Comparison of ENCODE assay signal across 1 cellular context in the genomic region with DNA sequence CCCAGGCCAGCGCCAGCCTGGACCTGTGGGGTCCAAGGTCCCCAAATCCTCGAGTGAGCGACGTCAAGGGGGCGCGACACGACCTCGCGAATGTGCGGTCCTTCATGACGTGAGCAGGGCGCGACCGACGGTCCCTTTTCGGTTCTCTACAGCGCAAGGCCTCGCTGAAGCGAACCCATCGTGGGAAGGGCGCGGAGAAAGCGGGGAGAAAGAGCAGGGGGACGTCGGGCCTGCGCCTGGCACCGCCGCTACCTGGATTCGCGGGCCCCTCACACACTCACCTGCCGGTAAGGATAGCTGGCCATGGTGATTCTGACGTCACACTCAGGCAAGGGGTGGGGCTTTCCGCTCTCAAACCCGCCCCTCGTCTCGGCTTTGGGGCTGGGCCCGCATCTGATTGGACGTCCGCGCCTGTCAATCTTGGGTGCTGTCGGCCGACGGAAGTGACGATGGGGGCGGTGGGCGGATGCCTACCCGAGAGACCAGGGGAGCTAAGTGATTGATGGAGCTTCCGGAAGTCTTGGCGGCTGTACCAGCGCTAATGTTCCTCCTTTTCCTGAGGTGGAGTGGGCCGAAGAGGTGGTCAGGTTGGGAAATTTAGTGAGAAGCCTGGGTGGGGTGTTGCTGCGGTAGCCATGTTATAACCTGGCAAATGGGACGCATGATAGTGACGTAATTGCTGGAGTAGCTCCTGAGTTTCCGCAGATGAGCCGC.
TF ChIP-seq lines count a peak whose summit lies in the region.

A gene with protein sequence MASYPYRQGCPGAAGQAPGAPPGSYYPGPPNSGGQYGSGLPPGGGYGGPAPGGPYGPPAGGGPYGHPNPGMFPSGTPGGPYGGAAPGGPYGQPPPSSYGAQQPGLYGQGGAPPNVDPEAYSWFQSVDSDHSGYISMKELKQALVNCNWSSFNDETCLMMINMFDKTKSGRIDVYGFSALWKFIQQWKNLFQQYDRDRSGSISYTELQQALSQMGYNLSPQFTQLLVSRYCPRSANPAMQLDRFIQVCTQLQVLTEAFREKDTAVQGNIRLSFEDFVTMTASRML (minus strand): TSS at position 317 of the 714 bp plus-strand sequence. CDS start 12 bp downstream, at position 305.

TF ChIP-seq in HEK293, 187 proteins besides CTCF, POLR2A, EP300 and RAD21 (continued from another document and continues in another):
- TF ChIP-seq, protein P1, sequence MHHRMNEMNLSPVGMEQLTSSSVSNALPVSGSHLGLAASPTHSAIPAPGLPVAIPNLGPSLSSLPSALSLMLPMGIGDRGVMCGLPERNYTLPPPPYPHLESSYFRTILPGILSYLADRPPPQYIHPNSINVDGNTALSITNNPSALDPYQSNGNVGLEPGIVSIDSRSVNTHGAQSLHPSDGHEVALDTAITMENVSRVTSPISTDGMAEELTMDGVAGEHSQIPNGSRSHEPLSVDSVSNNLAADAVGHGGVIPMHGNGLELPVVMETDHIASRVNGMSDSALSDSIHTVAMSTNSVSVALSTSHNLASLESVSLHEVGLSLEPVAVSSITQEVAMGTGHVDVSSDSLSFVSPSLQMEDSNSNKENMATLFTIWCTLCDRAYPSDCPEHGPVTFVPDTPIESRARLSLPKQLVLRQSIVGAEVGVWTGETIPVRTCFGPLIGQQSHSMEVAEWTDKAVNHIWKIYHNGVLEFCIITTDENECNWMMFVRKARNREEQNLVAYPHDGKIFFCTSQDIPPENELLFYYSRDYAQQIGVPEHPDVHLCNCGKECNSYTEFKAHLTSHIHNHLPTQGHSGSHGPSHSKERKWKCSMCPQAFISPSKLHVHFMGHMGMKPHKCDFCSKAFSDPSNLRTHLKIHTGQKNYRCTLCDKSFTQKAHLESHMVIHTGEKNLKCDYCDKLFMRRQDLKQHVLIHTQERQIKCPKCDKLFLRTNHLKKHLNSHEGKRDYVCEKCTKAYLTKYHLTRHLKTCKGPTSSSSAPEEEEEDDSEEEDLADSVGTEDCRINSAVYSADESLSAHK (tag by site-specific recombination; IDR thresholded peaks at IDR 0.05) = 0 out of 2 replicates have a peak, but pooled peaks have one; percentile 14
- peak; percentile 24; the same call in 1 of the 2 replicates for TF ChIP-seq GLIS1 (tag by site-specific recombination; IDR thresholded peaks at IDR 0.05)
- TF ChIP-seq ZNF843 (tag by site-specific recombination; IDR thresholded peaks at IDR 0.05) = peak; percentile 43
- TF ChIP-seq ZNF426 (tag by site-specific recombination; IDR thresholded peaks at IDR 0.05) = no peak
- TF ChIP-seq GFI1B (tag by site-specific recombination; IDR thresholded peaks at IDR 0.05) = no peak
- peak; percentile 95 for TF ChIP-seq ZNF677 (tag by site-specific recombination; IDR thresholded peaks at IDR 0.05)
- TF ChIP-seq ZNF654 (tag by site-specific recombination; IDR thresholded peaks at IDR 0.05; ENCODE audit: low read depth) = no peak
- TF ChIP-seq, protein P2, sequence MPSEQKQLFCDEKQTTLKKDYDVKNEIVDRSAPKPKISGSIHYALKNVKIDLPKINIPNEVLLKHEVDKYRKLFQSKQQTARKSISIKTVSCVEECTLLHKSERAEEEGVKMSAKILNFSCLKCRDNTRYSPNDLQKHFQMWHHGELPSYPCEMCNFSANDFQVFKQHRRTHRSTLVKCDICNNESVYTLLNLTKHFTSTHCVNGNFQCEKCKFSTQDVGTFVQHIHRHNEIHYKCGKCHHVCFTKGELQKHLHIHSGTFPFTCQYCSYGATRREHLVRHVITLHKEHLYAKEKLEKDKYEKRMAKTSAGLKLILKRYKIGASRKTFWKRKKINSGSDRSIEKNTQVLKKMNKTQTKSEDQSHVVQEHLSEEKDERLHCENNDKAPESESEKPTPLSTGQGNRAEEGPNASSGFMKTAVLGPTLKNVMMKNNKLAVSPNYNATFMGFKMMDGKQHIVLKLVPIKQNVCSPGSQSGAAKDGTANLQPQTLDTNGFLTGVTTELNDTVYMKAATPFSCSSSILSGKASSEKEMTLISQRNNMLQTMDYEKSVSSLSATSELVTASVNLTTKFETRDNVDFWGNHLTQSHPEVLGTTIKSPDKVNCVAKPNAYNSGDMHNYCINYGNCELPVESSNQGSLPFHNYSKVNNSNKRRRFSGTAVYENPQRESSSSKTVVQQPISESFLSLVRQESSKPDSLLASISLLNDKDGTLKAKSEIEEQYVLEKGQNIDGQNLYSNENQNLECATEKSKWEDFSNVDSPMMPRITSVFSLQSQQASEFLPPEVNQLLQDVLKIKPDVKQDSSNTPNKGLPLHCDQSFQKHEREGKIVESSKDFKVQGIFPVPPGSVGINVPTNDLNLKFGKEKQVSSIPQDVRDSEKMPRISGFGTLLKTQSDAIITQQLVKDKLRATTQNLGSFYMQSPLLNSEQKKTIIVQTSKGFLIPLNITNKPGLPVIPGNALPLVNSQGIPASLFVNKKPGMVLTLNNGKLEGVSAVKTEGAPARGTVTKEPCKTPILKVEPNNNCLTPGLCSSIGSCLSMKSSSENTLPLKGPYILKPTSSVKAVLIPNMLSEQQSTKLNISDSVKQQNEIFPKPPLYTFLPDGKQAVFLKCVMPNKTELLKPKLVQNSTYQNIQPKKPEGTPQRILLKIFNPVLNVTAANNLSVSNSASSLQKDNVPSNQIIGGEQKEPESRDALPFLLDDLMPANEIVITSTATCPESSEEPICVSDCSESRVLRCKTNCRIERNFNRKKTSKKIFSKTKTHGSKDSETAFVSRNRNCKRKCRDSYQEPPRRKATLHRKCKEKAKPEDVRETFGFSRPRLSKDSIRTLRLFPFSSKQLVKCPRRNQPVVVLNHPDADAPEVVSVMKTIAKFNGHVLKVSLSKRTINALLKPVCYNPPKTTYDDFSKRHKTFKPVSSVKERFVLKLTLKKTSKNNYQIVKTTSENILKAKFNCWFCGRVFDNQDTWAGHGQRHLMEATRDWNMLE (tag by site-specific recombination; conservative IDR thresholded peaks at IDR 0.05; ENCODE audit: low read depth) = peak; percentile 84
- no peak for TF ChIP-seq ZNF174 (tag by site-specific recombination; IDR thresholded peaks at IDR 0.05)
- no peak for TF ChIP-seq ZNF274 (IDR thresholded peaks at IDR 0.05; ENCODE audit: low read length)
- TF ChIP-seq ZNF274 (tag by site-specific recombination; IDR thresholded peaks at IDR 0.05; ENCODE audit: borderline replicate concordance) = no peak
- peak; percentile 61; the same call in 1 of the 2 replicates for TF ChIP-seq OSR2 (tag by site-specific recombination; IDR thresholded peaks at IDR 0.05)
- TF ChIP-seq ZNF791 (tag by site-specific recombination; IDR thresholded peaks at IDR 0.05) = no peak
- TF ChIP-seq, protein P3, sequence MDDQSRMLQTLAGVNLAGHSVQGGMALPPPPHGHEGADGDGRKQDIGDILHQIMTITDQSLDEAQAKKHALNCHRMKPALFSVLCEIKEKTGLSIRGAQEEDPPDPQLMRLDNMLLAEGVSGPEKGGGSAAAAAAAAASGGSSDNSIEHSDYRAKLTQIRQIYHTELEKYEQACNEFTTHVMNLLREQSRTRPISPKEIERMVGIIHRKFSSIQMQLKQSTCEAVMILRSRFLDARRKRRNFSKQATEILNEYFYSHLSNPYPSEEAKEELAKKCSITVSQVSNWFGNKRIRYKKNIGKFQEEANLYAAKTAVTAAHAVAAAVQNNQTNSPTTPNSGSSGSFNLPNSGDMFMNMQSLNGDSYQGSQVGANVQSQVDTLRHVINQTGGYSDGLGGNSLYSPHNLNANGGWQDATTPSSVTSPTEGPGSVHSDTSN (CRISPR knock-in tag; IDR thresholded peaks at IDR 0.05) = peak; percentile 97; the same call in 1 of the 2 replicates
- TF ChIP-seq ZNF558 (tag by site-specific recombination; IDR thresholded peaks at IDR 0.05) = peak; percentile 56; the same call in 1 of the 2 replicates
- TF ChIP-seq ZNF341 (tag by site-specific recombination; IDR thresholded peaks at IDR 0.05; ENCODE audit: low read depth) = peak; percentile 99
- TF ChIP-seq ZEB2 (tag by site-specific recombination; IDR thresholded peaks at IDR 0.05) = peak; percentile 94
- TF ChIP-seq, protein P4, sequence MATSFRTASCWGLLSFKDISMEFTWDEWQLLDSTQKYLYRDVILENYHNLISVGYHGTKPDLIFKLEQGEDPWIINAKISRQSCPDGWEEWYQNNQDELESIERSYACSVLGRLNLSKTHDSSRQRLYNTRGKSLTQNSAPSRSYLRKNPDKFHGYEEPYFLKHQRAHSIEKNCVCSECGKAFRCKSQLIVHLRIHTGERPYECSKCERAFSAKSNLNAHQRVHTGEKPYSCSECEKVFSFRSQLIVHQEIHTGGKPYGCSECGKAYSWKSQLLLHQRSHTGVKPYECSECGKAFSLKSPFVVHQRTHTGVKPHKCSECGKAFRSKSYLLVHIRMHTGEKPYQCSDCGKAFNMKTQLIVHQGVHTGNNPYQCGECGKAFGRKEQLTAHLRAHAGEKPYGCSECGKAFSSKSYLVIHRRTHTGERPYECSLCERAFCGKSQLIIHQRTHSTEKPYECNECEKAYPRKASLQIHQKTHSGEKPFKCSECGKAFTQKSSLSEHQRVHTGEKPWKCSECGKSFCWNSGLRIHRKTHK (tag by site-specific recombination; IDR thresholded peaks at IDR 0.05) = no peak
- 0 out of 2 replicates have a peak, but pooled peaks have one; percentile 51 for TF ChIP-seq TRIM28 (IDR thresholded peaks at IDR 0.05; ENCODE audit: borderline replicate concordance, low read length)
- peak; percentile 95; the same call in 1 of the 2 replicates for TF ChIP-seq KLF7 (tag by site-specific recombination; IDR thresholded peaks at IDR 0.05; ENCODE audit: borderline replicate concordance)
- TF ChIP-seq, protein P5, sequence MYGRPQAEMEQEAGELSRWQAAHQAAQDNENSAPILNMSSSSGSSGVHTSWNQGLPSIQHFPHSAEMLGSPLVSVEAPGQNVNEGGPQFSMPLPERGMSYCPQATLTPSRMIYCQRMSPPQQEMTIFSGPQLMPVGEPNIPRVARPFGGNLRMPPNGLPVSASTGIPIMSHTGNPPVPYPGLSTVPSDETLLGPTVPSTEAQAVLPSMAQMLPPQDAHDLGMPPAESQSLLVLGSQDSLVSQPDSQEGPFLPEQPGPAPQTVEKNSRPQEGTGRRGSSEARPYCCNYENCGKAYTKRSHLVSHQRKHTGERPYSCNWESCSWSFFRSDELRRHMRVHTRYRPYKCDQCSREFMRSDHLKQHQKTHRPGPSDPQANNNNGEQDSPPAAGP (tag by site-specific recombination; IDR thresholded peaks at IDR 0.05) = peak; percentile 47; the same call in 1 of the 2 replicates
- peak; percentile 100 for TF ChIP-seq ZNF335 (tag by site-specific recombination; conservative IDR thresholded peaks at IDR 0.05)
- TF ChIP-seq RBAK (tag by site-specific recombination; IDR thresholded peaks at IDR 0.05) = no peak
- TF ChIP-seq ZNF560 (tag by site-specific recombination; IDR thresholded peaks at IDR 0.05; ENCODE audit: borderline replicate concordance) = no peak
- TF ChIP-seq, protein P6, sequence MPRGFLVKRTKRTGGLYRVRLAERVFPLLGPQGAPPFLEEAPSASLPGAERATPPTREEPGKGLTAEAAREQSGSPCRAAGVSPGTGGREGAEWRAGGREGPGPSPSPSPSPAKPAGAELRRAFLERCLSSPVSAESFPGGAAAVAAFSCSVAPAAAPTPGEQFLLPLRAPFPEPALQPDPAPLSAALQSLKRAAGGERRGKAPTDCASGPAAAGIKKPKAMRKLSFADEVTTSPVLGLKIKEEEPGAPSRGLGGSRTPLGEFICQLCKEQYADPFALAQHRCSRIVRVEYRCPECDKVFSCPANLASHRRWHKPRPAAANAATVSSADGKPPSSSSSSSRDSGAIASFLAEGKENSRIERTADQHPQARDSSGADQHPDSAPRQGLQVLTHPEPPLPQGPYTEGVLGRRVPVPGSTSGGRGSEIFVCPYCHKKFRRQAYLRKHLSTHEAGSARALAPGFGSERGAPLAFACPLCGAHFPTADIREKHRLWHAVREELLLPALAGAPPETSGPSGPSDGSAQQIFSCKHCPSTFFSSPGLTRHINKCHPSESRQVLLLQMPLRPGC (tag by site-specific recombination; IDR thresholded peaks at IDR 0.05) = peak; percentile 66; the same call in 1 of the 2 replicates
- no peak for TF ChIP-seq ZNF416 (tag by site-specific recombination; IDR thresholded peaks at IDR 0.05)
- no peak for TF ChIP-seq SALL2 (tag by site-specific recombination; IDR thresholded peaks at IDR 0.05; ENCODE audit: borderline replicate concordance)
- TF ChIP-seq ZBTB48 (tag by site-specific recombination; IDR thresholded peaks at IDR 0.05) = peak; percentile 94
- TF ChIP-seq ZNF146 (tag by site-specific recombination; IDR thresholded peaks at IDR 0.05) = peak; percentile 15; the same call in 1 of the 2 replicates
- TF ChIP-seq KLF9 (tag by site-specific recombination; IDR thresholded peaks at IDR 0.05; ENCODE audit: low read depth) = peak; percentile 97
- TF ChIP-seq ZNF777 (tag by site-specific recombination; IDR thresholded peaks at IDR 0.05; ENCODE audit: borderline replicate concordance) = peak; percentile 41; the same call in 1 of the 2 replicates
- peak; percentile 99 for TF ChIP-seq KLF8 (tag by site-specific recombination; IDR thresholded peaks at IDR 0.05)
- TF ChIP-seq, protein P7, sequence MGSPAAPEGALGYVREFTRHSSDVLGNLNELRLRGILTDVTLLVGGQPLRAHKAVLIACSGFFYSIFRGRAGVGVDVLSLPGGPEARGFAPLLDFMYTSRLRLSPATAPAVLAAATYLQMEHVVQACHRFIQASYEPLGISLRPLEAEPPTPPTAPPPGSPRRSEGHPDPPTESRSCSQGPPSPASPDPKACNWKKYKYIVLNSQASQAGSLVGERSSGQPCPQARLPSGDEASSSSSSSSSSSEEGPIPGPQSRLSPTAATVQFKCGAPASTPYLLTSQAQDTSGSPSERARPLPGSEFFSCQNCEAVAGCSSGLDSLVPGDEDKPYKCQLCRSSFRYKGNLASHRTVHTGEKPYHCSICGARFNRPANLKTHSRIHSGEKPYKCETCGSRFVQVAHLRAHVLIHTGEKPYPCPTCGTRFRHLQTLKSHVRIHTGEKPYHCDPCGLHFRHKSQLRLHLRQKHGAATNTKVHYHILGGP (tag by site-specific recombination; IDR thresholded peaks at IDR 0.05) = peak; percentile 86
- TF ChIP-seq ZNF239 (tag by site-specific recombination; IDR thresholded peaks at IDR 0.05) = no peak
- TF ChIP-seq OVOL3 (tag by site-specific recombination; IDR thresholded peaks at IDR 0.05) = peak; percentile 89; the same call in 1 of the 2 replicates
- TF ChIP-seq MEIS1 (CRISPR knock-in tag; IDR thresholded peaks at IDR 0.05; ENCODE audit: borderline replicate concordance) = no peak
- peak; percentile 60; the same call in 1 of the 2 replicates for TF ChIP-seq ZNF324 (tag by site-specific recombination; IDR thresholded peaks at IDR 0.05)
- TF ChIP-seq SP2 (tag by site-specific recombination; IDR thresholded peaks at IDR 0.05) = peak; percentile 100
- peak; percentile 71 for TF ChIP-seq ZBTB8A (tag by site-specific recombination; IDR thresholded peaks at IDR 0.05)
- TF ChIP-seq SCRT1 (tag by site-specific recombination; IDR thresholded peaks at IDR 0.05; ENCODE audit: borderline replicate concordance) = no peak
- TF ChIP-seq ZNF404 (tag by site-specific recombination; IDR thresholded peaks at IDR 0.05) = no peak
